ENCODE assay signal across 20 cellular contexts in genomic region chr17:50618300-50618699, GRCh38. TPM values are rescaled to one million over a fixed set of nuclear protein-coding genes. Genes with fewer than 3 reads are reported as not detected.
DNase-seq lines count a peak whose midpoint lies in the region; ATAC-seq, FAIRE-seq and TF ChIP-seq lines count a peak whose summit lies in the region.
"Had no signal": no experiment of that assay in that cellular context is flagged by ENCODE, and none has a peak within 500 bp of the region (broad histone marks: within the 10 kb centered on the region; RNA-seq: fewer than 3 reads in every experiment).

No MANE protein-coding gene starts in this region.

- H3K4me3 ChIP-seq in AG10803 (ENCODE audit: low read length) (no peak overlapping the region), cardiac fibroblast (replicated peaks in 1 of 2; ENCODE audit: low read depth in 2 of 2, low read length in 2 of 2) (no peak overlapping the region)
- H3K4me3 ChIP-seq: prostate gland had no signal

- H3K4me3 Mint-ChIP-seq in mesothelial cell of epicardium = no peak overlapping the region
- H3K4me3 Mint-ChIP-seq: activated CD4-positive, alpha-beta memory T cell treated with anti-CD3 and anti-CD28 coated beads for 36 hours; CD4-positive, alpha-beta memory T cell; nephron progenitor cell; T-helper 17 cell had no signal

- TF ChIP-seq POLR2A in GM12892 (IDR thresholded peaks at IDR 0.05; ENCODE audit: low read depth, low read length) = no peak

- FAIRE-seq in GM12892 (lab: Jason Lieb, UNC) = no peak
- FAIRE-seq: astrocyte had no signal

- ATAC-seq in HG03457 (IDR thresholded peaks at IDR 0.05; ENCODE audit: unreplicated experiment) = no peak
- ATAC-seq: T-helper 17 cell had no signal

- peak overlapping the region; percentile 8 for H3K27ac Mint-ChIP-seq in mesothelial cell of epicardium
- H3K27ac Mint-ChIP-seq: activated CD4-positive, alpha-beta memory T cell treated with anti-CD3 and anti-CD28 coated beads for 36 hours; CD4-positive, alpha-beta memory T cell had no signal

- no peaks in the 10 kb centered on the region for H3K36me3 Mint-ChIP-seq in mesothelial cell of epicardium
- H3K36me3 Mint-ChIP-seq: activated CD4-positive, alpha-beta memory T cell treated with anti-CD3 and anti-CD28 coated beads for 36 hours; CD4-positive, alpha-beta memory T cell had no signal

- H3K4me1 Mint-ChIP-seq in mesothelial cell of epicardium = peaks cover 39% of the 10 kb centered on the region

- TF ChIP-seq CTCF in AG10803 (conservative IDR thresholded peaks at IDR 0.05; ENCODE audit: low read length) (no peak), cardiac fibroblast (IDR thresholded peaks at IDR 0.05; ENCODE audit: low read depth, low read length) (no peak), mesothelial cell of epicardium (IDR thresholded peaks at IDR 0.05; ENCODE audit: unreplicated experiment) (no peak)

- peak; percentile 15 for DNase-seq in AG10803 (ENCODE audit: low read depth)
- peak; percentile 46 for DNase-seq in M059J (ENCODE audit: low read depth)
- DNase-seq in cardiac fibroblast (ENCODE audit: low read depth in 2 of 2) = peak; percentile 46 to 48
- DNase-seq in mesothelial cell of epicardium (ENCODE audit: low spot score in 2 of 2, unreplicated experiment in 2 of 2) = no peak
- DNase-seq in GM12892 (ENCODE audit: insufficient read length) = no peak
- DNase-seq in HPDE6-E6E7 (ENCODE audit: extremely low spot score) = no peak
- DNase-seq in H4 (ENCODE audit: low spot score) = no peak
- DNase-seq: activated CD4-positive, alpha-beta memory T cell treated with anti-CD3 and anti-CD28 coated beads for 36 hours; activated naive CD4-positive, alpha-beta T cell treated with Interleukin-2 at 50 U/mL for 16 hours; CD4-positive, alpha-beta memory T cell; DMS53; kidney glomerular epithelial cell; NCI-H1105; NCI-H526 treated with DMSO at 0.1 percent for 48 hours; nephron progenitor cell; stimulated activated CD4-positive, alpha-beta T cell treated with anti-CD3 and anti-CD28 coated beads, Interleukin-4, amount 100 ng/mL, for 4 hours; T-helper 17 cell had no signal

- no peaks in the 10 kb centered on the region for H3K27me3 Mint-ChIP-seq in mesothelial cell of epicardium (ENCODE audit: low read depth)

- H3K9me3 Mint-ChIP-seq in mesothelial cell of epicardium = no peaks in the 10 kb centered on the region
- H3K9me3 Mint-ChIP-seq: activated CD4-positive, alpha-beta memory T cell treated with anti-CD3 and anti-CD28 coated beads for 36 hours; CD4-positive, alpha-beta memory T cell; nephron progenitor cell had no signal

RNA-seq across cellular contexts. Expression of gene ABCC3, which starts 16.4 kb away (rescaled TPM):
- total RNA-seq in M059J (2014; rRNA removed; shearing (Covaris generic)) = 9.3 and 13.3 TPM in 2 replicates
- 0.44 to 1.2 TPM (median 0.93 TPM) in 3 replicates for total RNA-seq in mesothelial cell of epicardium
- polyA plus RNA-seq in GM12892 (2012; ENCODE audit: missing spikeins) = 0.89 TPM
- total RNA-seq in H4 (2014; rRNA removed; shearing (Covaris generic)) = 15.2 and 16.0 TPM in 2 replicates
- total RNA-seq: activated CD4-positive, alpha-beta memory T cell treated with anti-CD3 and anti-CD28 coated beads for 36 hours had no signal
- polyA plus RNA-seq: CD4-positive, alpha-beta memory T cell had no signal

RNA-seq across cellular contexts. Expression of gene CACNA1G, which starts 57.8 kb away (rescaled TPM):
- total RNA-seq in M059J (2014; rRNA removed; shearing (Covaris generic)) = 0.15 TPM in 1 of 2 replicates, not detected in the other
- 26.1 to 29.0 TPM (median 26.9 TPM) in 3 replicates for total RNA-seq in mesothelial cell of epicardium
- polyA plus RNA-seq in GM12892 (2012; ENCODE audit: missing spikeins) = 0.15 TPM
- 0.97 and 1.7 TPM in 2 replicates for total RNA-seq in H4 (2014; rRNA removed; shearing (Covaris generic))
- total RNA-seq: CD4-positive, alpha-beta memory T cell had no signal
- polyA plus RNA-seq: CD4-positive, alpha-beta memory T cell had no signal

Comparison
In these comparisons a context has a peak if more than half of its experiments do, and no peak if none do; other contexts are left out.
1. DNase-seq: peak in AG10803 (single experiment), M059J (single experiment) and cardiac fibroblast (2 of 2); none in mesothelial cell of epicardium (0 of 2), GM12892 (single experiment), HPDE6-E6E7 (single experiment) and H4 (single experiment).
2. RNA of gene CACNA1G, which starts 57.8 kb away (total RNA-seq): 26.1 to 29.0 TPM in mesothelial cell of epicardium; 0.97 to 1.7 TPM in H4 and 0.15 TPM in M059J; every median in the first group is over 10 times any median in the second.